12 cellular contexts compared by ENCODE assay signal in the genomic region with DNA sequence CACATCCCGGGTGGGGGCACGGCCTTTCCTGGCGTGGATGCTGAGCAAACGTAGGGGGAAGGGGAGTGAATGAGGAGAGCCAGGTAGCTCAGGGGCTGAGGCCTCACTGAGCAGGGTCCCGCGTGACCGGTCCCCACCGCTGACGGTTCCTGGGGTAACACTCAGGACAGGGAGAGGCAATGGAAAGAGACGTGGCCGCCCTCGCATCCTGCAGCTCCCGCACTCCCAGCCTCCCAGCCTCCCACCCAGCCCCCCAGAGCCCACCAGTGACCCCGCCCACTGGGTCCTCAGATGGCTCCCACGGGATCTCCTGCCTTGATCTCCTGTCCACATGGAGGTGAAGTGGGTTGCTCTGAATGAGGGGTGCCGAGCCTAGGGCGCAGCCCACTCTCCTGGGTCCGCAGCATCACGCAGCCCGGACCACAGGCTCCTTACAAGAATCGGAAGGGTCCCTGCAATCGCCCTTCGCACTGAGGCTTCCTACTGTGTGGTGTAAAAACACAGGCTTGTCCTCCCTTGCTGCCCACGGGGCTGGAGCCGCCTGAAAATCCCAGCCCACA. TPM values are rescaled to one million over a fixed set of nuclear protein-coding genes. Genes with fewer than 3 reads are reported as not detected.
DNase-seq lines count a peak whose midpoint lies in the region; ATAC-seq and TF ChIP-seq lines count a peak whose summit lies in the region.
"Had no signal": no experiment of that assay in that cellular context is flagged by ENCODE, and none has a peak within 500 bp of the region (broad histone marks: within the 10 kb centered on the region; RNA-seq: fewer than 3 reads in every experiment).

No MANE protein-coding gene starts in this region.

- peak; percentile 33 for DNase-seq in D341Med (ENCODE audit: low spot score)
- no peak for DNase-seq in mesendoderm
- no peak for DNase-seq in SIG-M5 (lab: John Stamatoyannopoulos, UW)
- DNase-seq in GM19238 (ENCODE audit: insufficient read length, low spot score), result no peak
- DNase-seq in stimulated activated naive CD4-positive, alpha-beta T cell (lab: John Stamatoyannopoulos, UW), result no peak
- DNase-seq: activated CD8-positive, alpha-beta T cell treated with anti-CD3 and anti-CD28 coated beads, Interleukin-2, amount 10 ng/mL, durations not matched to agents 7 days and 5 days; stimulated activated CD4-positive, alpha-beta T cell treated with anti-CD3 and anti-CD28 coated beads, Interleukin-4, amount 100 ng/mL, for 4 hours had no signal

- peak overlapping the region; percentile 86 for H3K56ac ChIP-seq in mesendoderm (ENCODE audit: low read length)

- H3K36me3 Mint-ChIP-seq in brain, result no peaks in the 10 kb centered on the region

- H3K4me1 ChIP-seq in BLaER1, result peaks cover 11% of the 10 kb centered on the region
- peaks cover 21% of the 10 kb centered on the region for H3K4me1 ChIP-seq in mesendoderm (ENCODE audit: control insufficient read depth, low read depth, low read length)

- peaks cover 99% of the 10 kb centered on the region for H3K27me3 Mint-ChIP-seq in brain

- H4K20me1 ChIP-seq in BLaER1, result peaks cover 41% of the 10 kb centered on the region

- H3K9ac ChIP-seq in BLaER1, result no peak overlapping the region
- peak overlapping the region; percentile 73 for H3K9ac ChIP-seq in mesendoderm (ENCODE audit: low read length)

- no peak for TF ChIP-seq CTCF in brain (conservative IDR thresholded peaks at IDR 0.05)

- peak overlapping the region; percentile 32 for H2BK120ac ChIP-seq in mesendoderm (ENCODE audit: low read depth, low read length)

- H3K18ac ChIP-seq in mesendoderm (ENCODE audit: low read length), result peak overlapping the region; percentile 31

- H2BK5ac ChIP-seq in mesendoderm (ENCODE audit: low read length), result peak overlapping the region; percentile 68

- H3K36me3 ChIP-seq in BLaER1 (no peaks in the 10 kb centered on the region), mesendoderm (ENCODE audit: control insufficient read depth, insufficient read depth, low read length) (no peaks in the 10 kb centered on the region)

- H3K27ac Mint-ChIP-seq in brain, result no peak overlapping the region
- H3K27ac Mint-ChIP-seq: activated CD8-positive, alpha-beta T cell treated with anti-CD3 and anti-CD28 coated beads, Interleukin-2, amount 10 ng/mL, durations not matched to agents 7 days and 5 days had no signal

- peaks cover 32% of the 10 kb centered on the region for H3K9me3 ChIP-seq in BLaER1

- H3K27me3 ChIP-seq in BLaER1 (peaks cover 95% of the 10 kb centered on the region), mesendoderm (ENCODE audit: insufficient read depth, low read length, poor library complexity) (no peaks in the 10 kb centered on the region)

- ATAC-seq in HG03196 (IDR thresholded peaks at IDR 0.05; ENCODE audit: unreplicated experiment), result no peak
- ATAC-seq: activated CD8-positive, alpha-beta T cell treated with anti-CD3 and anti-CD28 coated beads, Interleukin-2, amount 10 ng/mL, durations not matched to agents 7 days and 5 days had no signal

- no peak overlapping the region for H4K5ac ChIP-seq in mesendoderm (ENCODE audit: low read length)

- H3K79me1 ChIP-seq in mesendoderm (ENCODE audit: low read length), result peaks cover 3% of the 10 kb centered on the region

- WGBS in mesendoderm (ENCODE audit: extremely low coverage, insufficient coverage, low lambda C conversion rate), result no CpG with 5 or more reads among the region's 25 CpGs

- H3K9me3 Mint-ChIP-seq in brain, result peaks cover 0 to 12% (median 4%) of the 10 kb centered on the region in 5 experiments

- H3K27ac ChIP-seq in BLaER1 (no peak overlapping the region), mesendoderm (ENCODE audit: low read depth, low read length) (no peak overlapping the region)
- H3K27ac ChIP-seq: dorsolateral prefrontal cortex had no signal

- peak overlapping the region; percentile 54 for H2AK5ac ChIP-seq in mesendoderm (ENCODE audit: low read length)

- H2BK15ac ChIP-seq in mesendoderm (replicated peaks; ENCODE audit: low read depth), result no peak overlapping the region

- H3K4me2 ChIP-seq in BLaER1, result peak overlapping the region; percentile 48; the same call in 1 of the 2 replicates
- peak overlapping the region; percentile 57 for H3K4me2 ChIP-seq in mesendoderm (ENCODE audit: low read length)

- no peak overlapping the region for H3K4me3 ChIP-seq in BLaER1
- no peak overlapping the region for H3K4me3 ChIP-seq in mesendoderm (ENCODE audit: low read length)

- no peak overlapping the region for H4K8ac ChIP-seq in mesendoderm (ENCODE audit: low read depth, low read length)

- peak overlapping the region; percentile 52 to 66 (median 60) for H3K4me3 Mint-ChIP-seq in brain
- H3K4me3 Mint-ChIP-seq: activated CD8-positive, alpha-beta T cell treated with anti-CD3 and anti-CD28 coated beads, Interleukin-2, amount 10 ng/mL, durations not matched to agents 7 days and 5 days had no signal

- peaks cover 43% of the 10 kb centered on the region for H3K4me1 Mint-ChIP-seq in brain

- peaks cover under 1% of the 10 kb centered on the region for H3K79me2 ChIP-seq in mesendoderm (ENCODE audit: control insufficient read depth, insufficient read depth, low read length)

- H3K23ac ChIP-seq in mesendoderm (ENCODE audit: low read length), result peak overlapping the region; percentile 90

- H3K4ac ChIP-seq in mesendoderm (ENCODE audit: low read depth, low read length), result peak overlapping the region; percentile 64

RNA-seq across cellular contexts. Expression of gene TSPEAR, which starts 2.4 kb away (rescaled TPM):
- 2.4 TPM for polyA plus RNA-seq in brain (ENCODE audit: insufficient read depth, low read depth, low replicate concordance)
- 1.7 TPM for polyA plus RNA-seq in mesendoderm (2013, experiment 1 of 2)
- polyA plus RNA-seq in mesendoderm (2013, experiment 2 of 2), result 1.5 TPM

RNA-seq across cellular contexts. Expression of gene KRTAP10-12, which starts 12.0 kb away (rescaled TPM):
- not detected for polyA plus RNA-seq in brain (ENCODE audit: insufficient read depth, low read depth, low replicate concordance)
- polyA plus RNA-seq in mesendoderm (2013, experiment 1 of 2), result not detected
- polyA plus RNA-seq in mesendoderm (2013, experiment 2 of 2), result 0.04 TPM
- polyA plus RNA-seq: adipose tissue had no signal

RNA-seq across cellular contexts. Expression of gene KRTAP12-1, which starts 27.0 kb away (rescaled TPM):
- polyA plus RNA-seq in brain (ENCODE audit: insufficient read depth, low read depth, low replicate concordance), result 0.93 TPM
- 0.18 TPM for polyA plus RNA-seq in mesendoderm (2013, experiment 1 of 2)
- polyA plus RNA-seq in mesendoderm (2013, experiment 2 of 2), result 0.20 TPM
- polyA plus RNA-seq: adipose tissue had no signal

RNA-seq across cellular contexts. Expression of gene KRTAP12-2, which starts 42.2 kb away (rescaled TPM):
- not detected for polyA plus RNA-seq in brain (ENCODE audit: insufficient read depth, low read depth, low replicate concordance)
- not detected for polyA plus RNA-seq in mesendoderm (2013, experiment 1 of 2)
- polyA plus RNA-seq in mesendoderm (2013, experiment 2 of 2), result not detected

RNA-seq across cellular contexts. Expression of gene KRTAP12-3, which starts 51.2 kb away (rescaled TPM):
- not detected for polyA plus RNA-seq in brain (ENCODE audit: insufficient read depth, low read depth, low replicate concordance)
- not detected for polyA plus RNA-seq in mesendoderm (2013, experiment 1 of 2)
- not detected for polyA plus RNA-seq in mesendoderm (2013, experiment 2 of 2)
- polyA plus RNA-seq: adipose tissue had no signal
